19 cellular contexts compared by ENCODE assay signal in genomic region chr1:37342736-37343135, GRCh38.
A peak's percentile ranks its signal among the peaks of the same experiment; 100 is the strongest.
DNase-seq lines count a peak whose midpoint lies in the region; ATAC-seq and TF ChIP-seq lines count a peak whose summit lies in the region.
"Had no signal": no experiment of that assay in that cellular context is flagged by ENCODE, and none has a peak within 500 bp of the region (broad histone marks: within the 10 kb centered on the region; RNA-seq: fewer than 3 reads in every experiment).

No MANE protein-coding gene starts in this region.

- no peak overlapping the region for H3K56ac ChIP-seq in mesendoderm (ENCODE audit: low read length)

- H3K4ac ChIP-seq in mesendoderm (ENCODE audit: low read depth, low read length): no peak overlapping the region

- RAD21 ChIA-PET in HCT116 (lab: Charles Lee; ENCODE audit: low non-redundant PET in 1 of 2, low total read pairs in 2 of 2, uncharacterized antibody in 2 of 2, unreplicated experiment in 2 of 2): no interaction called here

- H3K23ac ChIP-seq in mesendoderm (ENCODE audit: low read length): no peak overlapping the region

- ATAC-seq in HCT116 (peak; percentile 50; the same call in 1 of the 2 replicates), PC-3 (no peak), left ventricle myocardium superior (no peak)

- H3K27ac ChIP-seq in HCT116 (ENCODE audit: low read depth, low read length) (no peak overlapping the region), PC-3 (ENCODE audit: low read length) (no peak overlapping the region), mesendoderm (ENCODE audit: low read depth, low read length) (no peak overlapping the region), smooth muscle cell (ENCODE audit: low read depth) (no peak overlapping the region)
- H3K27ac ChIP-seq: SJSA1 had no signal

- no peak overlapping the region for H3K18ac ChIP-seq in mesendoderm (ENCODE audit: low read length)

- no peak for TF ChIP-seq POLR2A in HCT116 (IDR thresholded peaks at IDR 0.05; ENCODE audit: borderline replicate concordance, extremely low read depth, insufficient read depth, insufficient read length)

- no peaks in the 10 kb centered on the region for H3K36me3 Mint-ChIP-seq in activated CD4-positive, alpha-beta T cell treated with anti-CD3 and anti-CD28 coated beads, Interleukin-2, amount 10 ng/mL, durations not matched to agents 24 days and 14 days (ENCODE audit: low read depth)
- H3K36me3 Mint-ChIP-seq: CD4-positive, CD25-positive, alpha-beta regulatory T cell had no signal

- H3K9me2 ChIP-seq in HCT116 (ENCODE audit: insufficient read depth) (no peaks in the 10 kb centered on the region), PC-3 (replicated peaks; ENCODE audit: low read length) (no peaks in the 10 kb centered on the region)

- H4K8ac ChIP-seq in mesendoderm (ENCODE audit: low read depth, low read length): no peak overlapping the region

- BruUV-seq in HCT116 (replicated peaks; lab: Mats Ljungman, UMichigan) (no TSS peak), PC-3 (replicated peaks; lab: Mats Ljungman, UMichigan) (no TSS peak)

- H3K4me3 Mint-ChIP-seq in activated CD4-positive, alpha-beta T cell treated with anti-CD3 and anti-CD28 coated beads, Interleukin-2, amount 10 ng/mL, durations not matched to agents 24 days and 14 days: no peak overlapping the region
- H3K4me3 Mint-ChIP-seq: CD4-positive, CD25-positive, alpha-beta regulatory T cell had no signal

- no peak overlapping the region for H2BK15ac ChIP-seq in mesendoderm (replicated peaks; ENCODE audit: low read depth)

- H2AFZ ChIP-seq in HCT116 (ENCODE audit: low read depth, low read length, poor library complexity, severe bottlenecking) (no peak overlapping the region), PC-3 (ENCODE audit: low read length) (no peak overlapping the region), smooth muscle cell (ENCODE audit: low read depth) (no peak overlapping the region)

- H2BK5ac ChIP-seq in mesendoderm (ENCODE audit: low read length): no peak overlapping the region

- no peaks in the 10 kb centered on the region for H3K4me1 Mint-ChIP-seq in activated CD4-positive, alpha-beta T cell treated with anti-CD3 and anti-CD28 coated beads, Interleukin-2, amount 10 ng/mL, durations not matched to agents 24 days and 14 days
- H3K4me1 Mint-ChIP-seq: CD4-positive, CD25-positive, alpha-beta regulatory T cell had no signal

- H3K9me3 Mint-ChIP-seq in activated CD4-positive, alpha-beta T cell treated with anti-CD3 and anti-CD28 coated beads, Interleukin-2, amount 10 ng/mL, durations not matched to agents 24 days and 14 days: no peaks in the 10 kb centered on the region
- H3K9me3 Mint-ChIP-seq: CD4-positive, CD25-positive, alpha-beta regulatory T cell had no signal

- POLR2A ChIA-PET in HCT116 (lab: Charles Lee): no interaction called here
- POLR2A ChIA-PET in PC-3 (lab: Charles Lee; ENCODE audit: unreplicated experiment): no interaction called here

- H3K27ac Mint-ChIP-seq in activated CD4-positive, alpha-beta T cell treated with anti-CD3 and anti-CD28 coated beads, Interleukin-2, amount 10 ng/mL, durations not matched to agents 24 days and 14 days: no peak overlapping the region
- H3K27ac Mint-ChIP-seq: CD4-positive, CD25-positive, alpha-beta regulatory T cell had no signal

- no peak for TF ChIP-seq RAD21 in HCT116 (IDR thresholded peaks at IDR 0.05; ENCODE audit: low read depth)

- intact Hi-C loops in HCT116 (cut with micrococcal nuclease): no loop called here
- intact Hi-C loops in PC-3 (cut with micrococcal nuclease): no loop called here
- intact Hi-C loops in activated CD4-positive, alpha-beta T cell treated with anti-CD3 and anti-CD28 coated beads, Interleukin-2, amount 10 ng/mL, durations not matched to agents 24 days and 14 days (cut with micrococcal nuclease): no loop called here
- intact Hi-C loops in left ventricle myocardium superior (cut with micrococcal nuclease): no loop called here

- H3K9ac ChIP-seq in HCT116 (ENCODE audit: low read length) (no peak overlapping the region), PC-3 (ENCODE audit: low read length) (no peak overlapping the region), mesendoderm (ENCODE audit: low read length) (no peak overlapping the region), smooth muscle cell (ENCODE audit: low read depth) (no peak overlapping the region)

- H3F3A ChIP-seq in PC-3 (ENCODE audit: low read length, unreplicated experiment) (no peaks in the 10 kb centered on the region), smooth muscle cell (ENCODE audit: low read depth) (no peaks in the 10 kb centered on the region)

- H4K5ac ChIP-seq in mesendoderm (ENCODE audit: low read length): no peak overlapping the region

- TF ChIP-seq CTCF in GM12872 (IDR thresholded peaks at IDR 0.05; ENCODE audit: insufficient read depth, low read depth, low read length): peak; percentile 9; the same call in 1 of the 3 replicates
- TF ChIP-seq CTCF in HCT116 (IDR thresholded peaks at IDR 0.05 in 2 of 3, conservative IDR thresholded peaks at IDR 0.05 in 1 of 3; ENCODE audit: borderline replicate concordance in 1 of 3, insufficient read depth in 1 of 3, low read depth in 2 of 3, low read length in 2 of 3): peak in 1 of 3 experiments; percentile 25; a peak in 1 of 6 replicates
- peak; percentile 22; the same call in 1 of the 2 replicates for TF ChIP-seq CTCF in PC-3 (conservative IDR thresholded peaks at IDR 0.05; ENCODE audit: low read depth, low read length)
- TF ChIP-seq CTCF in smooth muscle cell (IDR thresholded peaks at IDR 0.05; ENCODE audit: borderline replicate concordance, insufficient read depth, poor library complexity, severe bottlenecking): no peak

- H3K27me3 ChIP-seq in HCT116 (ENCODE audit: insufficient read depth, low read length) (peaks cover 20% of the 10 kb centered on the region; the same call in 1 of the 2 replicates), PC-3 (ENCODE audit: low read length) (peaks cover 9% of the 10 kb centered on the region; the same call in 1 of the 2 replicates), mesendoderm (ENCODE audit: insufficient read depth, low read length, poor library complexity) (no peaks in the 10 kb centered on the region), smooth muscle cell (ENCODE audit: low read depth) (peaks cover 4% of the 10 kb centered on the region)
- H3K27me3 ChIP-seq: SJSA1 had no signal

- H2AK5ac ChIP-seq in mesendoderm (ENCODE audit: low read length): no peak overlapping the region

- H3K4me1 ChIP-seq in HCT116 (ENCODE audit: control insufficient read depth in 1 of 2, insufficient read depth in 2 of 2, low read length in 2 of 2) (no peaks in the 10 kb centered on the region), PC-3 (ENCODE audit: insufficient read depth, low read length) (no peaks in the 10 kb centered on the region), mesendoderm (ENCODE audit: control insufficient read depth, low read depth, low read length) (no peaks in the 10 kb centered on the region), smooth muscle cell (ENCODE audit: low read depth) (no peaks in the 10 kb centered on the region)
- H3K4me1 ChIP-seq: SJSA1 had no signal

- no peaks in the 10 kb centered on the region for H3K9me3 ChIP-seq in HCT116 (ENCODE audit: control insufficient read depth in 1 of 2, insufficient read depth in 1 of 2, low read depth in 1 of 2, low read length in 2 of 2)
- H3K9me3 ChIP-seq in PC-3 (ENCODE audit: low read length): no peaks in the 10 kb centered on the region
- no peaks in the 10 kb centered on the region for H3K9me3 ChIP-seq in smooth muscle cell (replicated peaks; ENCODE audit: low read depth)
- H3K9me3 ChIP-seq: SJSA1 had no signal

- WGBS in mesendoderm (ENCODE audit: extremely low coverage, insufficient coverage, low lambda C conversion rate): no CpG with 5 or more reads among the region's 6 CpGs
- 52% methylated on average over 6 of the region's 6 CpGs for WGBS in smooth muscle cell (ENCODE audit: low lambda C conversion rate)

- CTCF ChIA-PET in HCT116 (lab: Charles Lee): no interaction called here
- CTCF ChIA-PET in PC-3 (lab: Charles Lee): no interaction called here

- H3K27me3 Mint-ChIP-seq in activated CD4-positive, alpha-beta T cell treated with anti-CD3 and anti-CD28 coated beads, Interleukin-2, amount 10 ng/mL, durations not matched to agents 24 days and 14 days: no peaks in the 10 kb centered on the region

- H2BK120ac ChIP-seq in mesendoderm (ENCODE audit: low read depth, low read length): no peak overlapping the region

- no peaks in the 10 kb centered on the region for H3K79me1 ChIP-seq in mesendoderm (ENCODE audit: low read length)

- H3K79me2 ChIP-seq in HCT116 (ENCODE audit: insufficient read depth, low read length) (no peaks in the 10 kb centered on the region), PC-3 (ENCODE audit: low read length) (no peaks in the 10 kb centered on the region), mesendoderm (ENCODE audit: control insufficient read depth, insufficient read depth, low read length) (no peaks in the 10 kb centered on the region), smooth muscle cell (ENCODE audit: low read depth) (no peaks in the 10 kb centered on the region)

- H3K4me3 ChIP-seq in HCT116 (replicated peaks in 1 of 2; ENCODE audit: low read depth in 1 of 2, low read length in 2 of 2) (no peak overlapping the region), PC-3 (ENCODE audit: low read length) (no peak overlapping the region), mesendoderm (ENCODE audit: low read length) (no peak overlapping the region), smooth muscle cell (no peak overlapping the region)
- H3K4me3 ChIP-seq: SJSA1 had no signal

- H3K4me2 ChIP-seq in HCT116 (ENCODE audit: low read length) (no peak overlapping the region), PC-3 (ENCODE audit: low read length) (no peak overlapping the region), mesendoderm (ENCODE audit: low read length) (no peak overlapping the region), smooth muscle cell (no peak overlapping the region)

- H4K20me1 ChIP-seq in HCT116 (ENCODE audit: insufficient read depth) (no peaks in the 10 kb centered on the region), PC-3 (ENCODE audit: low read length) (no peaks in the 10 kb centered on the region), smooth muscle cell (ENCODE audit: low read depth) (no peaks in the 10 kb centered on the region)

- DNase-seq in HCT116 (ENCODE audit: low read depth, low spot score) (no peak), PC-3 (peak; percentile 5), mesendoderm (peak; percentile 19), smooth muscle cell (lab: John Stamatoyannopoulos, UW; ENCODE audit: unreplicated experiment) (no peak), left ventricle myocardium superior (no peak), COLO668 (lab: John Stamatoyannopoulos, UW; ENCODE audit: unreplicated experiment) (no peak)
- DNase-seq in activated CD4-positive, alpha-beta T cell treated with anti-CD3 and anti-CD28 coated beads, Interleukin-2, amount 10 ng/mL, durations not matched to agents 24 days and 14 days: no peak
- DNase-seq: CD4-positive, CD25-positive, alpha-beta regulatory T cell; DND-41; GF-D8; GOT3; IMR-90; MV-4-11; NCI-H1436; NCI-H2029 treated with DMSO at 0.1 percent for 48 hours; NCI-H526 treated with DMSO at 0.1 percent for 48 hours; SW 1271 had no signal

- H3K36me3 ChIP-seq in HCT116 (ENCODE audit: control insufficient read depth in 1 of 2, insufficient read depth in 2 of 2, low read length in 2 of 2) (no peaks in the 10 kb centered on the region), PC-3 (ENCODE audit: low read depth, low read length) (no peaks in the 10 kb centered on the region), mesendoderm (ENCODE audit: control insufficient read depth, insufficient read depth, low read length) (no peaks in the 10 kb centered on the region), smooth muscle cell (ENCODE audit: low read depth) (no peaks in the 10 kb centered on the region)
- H3K36me3 ChIP-seq: SJSA1 had no signal

Comparison
In these comparisons a context has a peak if more than half of its experiments do, and no peak if none do; other contexts are left out.
1. DNase-seq: peak in PC-3 (single experiment) and mesendoderm (single experiment); none in HCT116 (single experiment), activated CD4-positive, alpha-beta T cell treated with anti-CD3 and anti-CD28 coated beads, Interleukin-2, amount 10 ng/mL, durations not matched to agents 24 days and 14 days (single experiment), smooth muscle cell (single experiment), left ventricle myocardium superior (single experiment) and COLO668 (single experiment).